In the genomic region with DNA sequence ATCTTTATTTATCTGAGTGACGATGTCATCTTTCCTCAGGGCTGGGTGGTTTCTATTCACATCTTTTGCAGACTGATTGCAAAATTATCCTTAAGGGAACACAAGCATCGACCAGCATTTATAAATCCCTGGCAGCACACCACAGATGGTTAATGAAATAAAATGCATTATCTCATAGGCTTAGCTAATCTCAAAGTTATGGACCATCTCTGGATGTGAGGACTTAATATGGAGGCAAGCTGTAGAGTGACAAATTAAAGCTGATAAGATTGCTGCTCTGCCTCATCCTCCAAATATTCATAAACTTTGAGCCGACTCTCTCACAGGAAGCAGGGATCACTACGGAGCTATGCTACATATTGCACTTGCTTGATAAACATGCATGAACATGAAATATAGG, we compare ENCODE assay signal across 15 cellular contexts.
A peak's percentile ranks its signal among the peaks of the same experiment; 100 is the strongest.
DNase-seq lines count a peak whose midpoint lies in the region; FAIRE-seq and TF ChIP-seq lines count a peak whose summit lies in the region.
"Had no signal": no experiment of that assay in that cellular context is flagged by ENCODE, and none has a peak within 500 bp of the region (broad histone marks: within the 10 kb centered on the region; RNA-seq: fewer than 3 reads in every experiment).

No MANE protein-coding gene starts in this region.

- peak overlapping the region; percentile 72 for H2AFZ ChIP-seq in endothelial cell of umbilical vein (ENCODE audit: low read depth, low read length)

- no TSS peak for BruUV-seq in endothelial cell of umbilical vein (replicated peaks; lab: Mats Ljungman, UMichigan)

- no peak overlapping the region for H3K4me3 ChIP-seq in endothelial cell of umbilical vein (replicated peaks in 1 of 3; ENCODE audit: insufficient read depth in 1 of 3, low read depth in 1 of 3, low read length in 3 of 3)
- H3K4me3 ChIP-seq in CD8-positive, alpha-beta memory T cell (ENCODE audit: low read length), result no peak overlapping the region

- no peaks in the 10 kb centered on the region for H4K20me1 ChIP-seq in endothelial cell of umbilical vein (replicated peaks; ENCODE audit: control insufficient read depth, extremely low read depth, insufficient read depth, low read length)

- POLR2A ChIA-PET in endothelial cell of umbilical vein (lab: Charles Lee), result interaction anchor here (1.0 kb wide), 1 partner anchor 11 kb away, joined by 3 read pairs; no protein-coding TSS in a partner anchor
- POLR2A ChIA-PET in CD8-positive, alpha-beta memory T cell (lab: Charles Lee), result no interaction called here

- DNase-seq in GM04503 (ENCODE audit: low read depth) (peak; percentile 57), RPMI7951 (ENCODE audit: low read depth) (peak; percentile 45), endothelial cell of umbilical vein (ENCODE audit: low read depth, low spot score) (peak; percentile 64), pulmonary artery endothelial cell (ENCODE audit: low read depth, low spot score) (peak; percentile 1), T-helper 2 cell (no peak), HUDEP-2 (lab: John Stamatoyannopoulos, UW; ENCODE audit: unreplicated experiment in 76 of 76) (no peak), amygdala (lab: John Stamatoyannopoulos, UW) (no peak)
- no peak for DNase-seq in CD8-positive, alpha-beta memory T cell
- DNase-seq: activated CD8-positive, alpha-beta T cell treated with anti-CD3 and anti-CD28 coated beads for 36 hours; activated effector memory CD4-positive, alpha-beta T cell treated with Interleukin-2 at 50 U/mL for 16 hours; central memory CD4-positive, alpha-beta T cell; NCI-H1436; NCI-H510A; small intestine had no signal

- H3K27ac ChIP-seq in endothelial cell of umbilical vein (ENCODE audit: insufficient read depth, low read depth, low read length), result peak overlapping the region; percentile 97
- H3K27ac ChIP-seq in CD8-positive, alpha-beta memory T cell (ENCODE audit: low read depth, low read length), result no peak overlapping the region

- peak overlapping the region; percentile 32 for H3K4me2 ChIP-seq in endothelial cell of umbilical vein (ENCODE audit: insufficient read depth, low read length)

- no peak for TF ChIP-seq CTCF in endothelial cell of umbilical vein (IDR thresholded peaks at IDR 0.05; ENCODE audit: extremely low read depth in 1 of 2, insufficient read depth in 1 of 2, low read depth in 1 of 2, low read length in 2 of 2)

- FAIRE-seq in endothelial cell of umbilical vein (lab: Jason Lieb, UNC), result no peak
- FAIRE-seq: small intestine had no signal

- dilution Hi-C loops in endothelial cell of umbilical vein (cut with MboI; ENCODE audit: extremely low pct_ligation_motif_present, low sequenced_read_pairs), result no loop called here

- no peaks in the 10 kb centered on the region for H3K9me3 ChIP-seq in endothelial cell of umbilical vein (replicated peaks; ENCODE audit: control insufficient read depth, insufficient read depth, low read length)
- no peaks in the 10 kb centered on the region for H3K9me3 ChIP-seq in CD8-positive, alpha-beta memory T cell (ENCODE audit: low read length)

- no peaks in the 10 kb centered on the region for H3K36me3 ChIP-seq in endothelial cell of umbilical vein (ENCODE audit: control insufficient read depth in 2 of 2, extremely low read depth in 1 of 2, insufficient read depth in 2 of 2, low read length in 2 of 2)
- no peaks in the 10 kb centered on the region for H3K36me3 ChIP-seq in CD8-positive, alpha-beta memory T cell (ENCODE audit: insufficient read depth, low read length)

- peaks cover 0 to 1% (median 0%) of the 10 kb centered on the region in 5 donors for H3K9me3 Mint-ChIP-seq in CD8-positive, alpha-beta memory T cell
- H3K9me3 Mint-ChIP-seq: activated CD8-positive, alpha-beta T cell treated with anti-CD3 and anti-CD28 coated beads for 36 hours had no signal

- no peaks in the 10 kb centered on the region for H3K4me1 Mint-ChIP-seq in CD8-positive, alpha-beta memory T cell
- H3K4me1 Mint-ChIP-seq: memory B cell had no signal

- no peaks in the 10 kb centered on the region for H3K79me2 ChIP-seq in endothelial cell of umbilical vein (ENCODE audit: control insufficient read depth, insufficient read depth, low read length)

- H3K4me1 ChIP-seq in endothelial cell of umbilical vein (ENCODE audit: control insufficient read depth, extremely low read depth, insufficient read depth, low read length), result peaks cover 40% of the 10 kb centered on the region
- H3K4me1 ChIP-seq in CD8-positive, alpha-beta memory T cell (ENCODE audit: insufficient read depth, low read length), result no peaks in the 10 kb centered on the region

- CTCF ChIA-PET in endothelial cell of umbilical vein (lab: Charles Lee), result interaction anchor here (0.7 to 1.6 kb wide), 11 partner anchors 10 to 879 kb away, joined by 3 to 7 read pairs (median 4); no protein-coding TSS in a partner anchor
- CTCF ChIA-PET in CD8-positive, alpha-beta memory T cell (lab: Charles Lee), result no interaction called here

- intact Hi-C loops in endothelial cell of umbilical vein (cut with micrococcal nuclease), result no loop called here

- peaks cover 0 to 2% of the 10 kb centered on the region in 2 donors for H3K27me3 Mint-ChIP-seq in CD8-positive, alpha-beta memory T cell

- no peak overlapping the region for H3K4me3 Mint-ChIP-seq in CD8-positive, alpha-beta memory T cell
- H3K4me3 Mint-ChIP-seq: activated CD8-positive, alpha-beta T cell treated with anti-CD3 and anti-CD28 coated beads for 36 hours; memory B cell had no signal

- H3K9me1 ChIP-seq in endothelial cell of umbilical vein (replicated peaks; ENCODE audit: control insufficient read depth, extremely low read depth, insufficient read depth, low read length), result no peaks in the 10 kb centered on the region

- no peak overlapping the region for H3K9ac ChIP-seq in endothelial cell of umbilical vein (replicated peaks; ENCODE audit: extremely low read depth, insufficient read depth, low read length)

- peaks cover 0 to 1% (median 0%) of the 10 kb centered on the region in 3 donors for H3K36me3 Mint-ChIP-seq in CD8-positive, alpha-beta memory T cell
- H3K36me3 Mint-ChIP-seq: memory B cell had no signal

- no peaks in the 10 kb centered on the region for H3K27me3 ChIP-seq in endothelial cell of umbilical vein (ENCODE audit: control insufficient read depth in 2 of 2, insufficient read depth in 2 of 2, low read length in 2 of 2)
- H3K27me3 ChIP-seq in CD8-positive, alpha-beta memory T cell (ENCODE audit: insufficient read depth, low read length, poor library complexity, severe bottlenecking), result no peaks in the 10 kb centered on the region

- no peak overlapping the region for H3K27ac Mint-ChIP-seq in CD8-positive, alpha-beta memory T cell
- H3K27ac Mint-ChIP-seq: activated CD8-positive, alpha-beta T cell treated with anti-CD3 and anti-CD28 coated beads for 36 hours; memory B cell had no signal

- no peak for TF ChIP-seq POLR2A in endothelial cell of umbilical vein (IDR thresholded peaks at IDR 0.05; ENCODE audit: low read depth, low read length)

TF ChIP-seq in endothelial cell of umbilical vein, 7 proteins besides CTCF, POLR2A, EP300 and RAD21:
- TF ChIP-seq GATA2 (IDR thresholded peaks at IDR 0.05; ENCODE audit: insufficient read depth, insufficient read length, low read depth, low read length) (peak; percentile 78), FOS (IDR thresholded peaks at IDR 0.05; ENCODE audit: borderline replicate concordance, insufficient read depth, low read length) (peak; percentile 43), EZH2 (IDR thresholded peaks at IDR 0.05; ENCODE audit: borderline replicate concordance, low read depth, low read length, severe bottlenecking) (no peak)

Comparison
In these comparisons a context has a peak if more than half of its experiments do, and no peak if none do; other contexts are left out.
1. DNase-seq: peak in GM04503 (single experiment), RPMI7951 (single experiment), endothelial cell of umbilical vein (single experiment) and pulmonary artery endothelial cell (single experiment); none in CD8-positive, alpha-beta memory T cell (0 of 5), T-helper 2 cell (0 of 5), HUDEP-2 (0 of 76) and amygdala (0 of 56).